In genomic region chr17:52159810-52160578, GRCh38 we compare ENCODE assay signal across 22 cellular contexts. TPM values are rescaled to one million over a fixed set of nuclear protein-coding genes. Genes with fewer than 3 reads are reported as not detected.
DNase-seq lines count a peak whose midpoint lies in the region; ATAC-seq and TF ChIP-seq lines count a peak whose summit lies in the region.
"Had no signal": no experiment of that assay in that cellular context is flagged by ENCODE, and none has a peak within 500 bp of the region (broad histone marks: within the 10 kb centered on the region; RNA-seq: fewer than 3 reads in every experiment).

No MANE protein-coding gene starts in this region.

- H3K36me3 Mint-ChIP-seq in endodermal cell (ENCODE audit: low read depth) (no peaks in the 10 kb centered on the region), neural progenitor cell (no peaks in the 10 kb centered on the region)
- peaks cover 5 to 9% of the 10 kb centered on the region in 2 donors for H3K36me3 Mint-ChIP-seq in stimulated activated naive B cell treated with anti-CD40 and anti-IgM and Interleukin-4, amounts not matched to agents 10 μg/mL and 1 μg/mL and 100 μg/mL, for 72 hours
- H3K36me3 Mint-ChIP-seq: activated naive CD8-positive, alpha-beta T cell treated with anti-CD3 and anti-CD28 coated beads for 36 hours; CD4-positive, alpha-beta memory T cell had no signal

- H4K20me1 ChIP-seq in neural progenitor cell (ENCODE audit: low read depth): peaks cover 19% of the 10 kb centered on the region

- H3K4me3 Mint-ChIP-seq in endodermal cell: peak overlapping the region; percentile 56
- peak overlapping the region; percentile 69 for H3K4me3 Mint-ChIP-seq in neural progenitor cell
- no peak overlapping the region for H3K4me3 Mint-ChIP-seq in stimulated activated naive B cell treated with anti-CD40 and anti-IgM and Interleukin-4, amounts not matched to agents 10 μg/mL and 1 μg/mL and 100 μg/mL, for 72 hours
- H3K4me3 Mint-ChIP-seq: activated naive CD8-positive, alpha-beta T cell treated with anti-CD3 and anti-CD28 coated beads for 36 hours; T-helper 2 cell treated with Interferon-gamma antibody and Interleukin-4, amounts not matched to agents 5 μg/mL and 100 μg/mL, for 36 hours had no signal

- peaks cover 4% of the 10 kb centered on the region for H3F3A ChIP-seq in neural progenitor cell (ENCODE audit: low read depth)

- WGBS in endodermal cell (ENCODE audit: insufficient coverage in 1 of 2, insufficient read length in 1 of 2), 2 experiments: 42 to 43% methylated on average over 8 to 28 of the region's 30 CpGs

- H2AFZ ChIP-seq in neural progenitor cell (replicated peaks): no peak overlapping the region

- H3K4me1 ChIP-seq in HUES6 (ENCODE audit: control insufficient read depth, insufficient read depth, low read length): peaks cover 6% of the 10 kb centered on the region; the same call in 1 of the 2 replicates
- no peaks in the 10 kb centered on the region for H3K4me1 ChIP-seq in endodermal cell (ENCODE audit: control insufficient read depth, insufficient read depth, low read length)
- peaks cover 7% of the 10 kb centered on the region for H3K4me1 ChIP-seq in neural progenitor cell
- H3K4me1 ChIP-seq: upper lobe of right lung had no signal

- peak overlapping the region; percentile 99 for H3K4me2 ChIP-seq in neural progenitor cell

- peak overlapping the region; percentile 71 for H3K4me3 ChIP-seq in HUES6 (ENCODE audit: low read depth, low read length)
- no peak overlapping the region for H3K4me3 ChIP-seq in endodermal cell (ENCODE audit: low read length)
- H3K4me3 ChIP-seq in neural progenitor cell: no peak overlapping the region
- H3K4me3 ChIP-seq: upper lobe of right lung had no signal

- H3K4me1 Mint-ChIP-seq in endodermal cell: peaks cover 9% of the 10 kb centered on the region
- peaks cover 21% of the 10 kb centered on the region for H3K4me1 Mint-ChIP-seq in neural progenitor cell
- H3K4me1 Mint-ChIP-seq in stimulated activated naive B cell treated with anti-CD40 and anti-IgM and Interleukin-4, amounts not matched to agents 10 μg/mL and 1 μg/mL and 100 μg/mL, for 72 hours: no peaks in the 10 kb centered on the region

- H3K79me2 ChIP-seq in neural progenitor cell (ENCODE audit: low read depth): no peaks in the 10 kb centered on the region

- H3K9me3 Mint-ChIP-seq in endodermal cell (no peaks in the 10 kb centered on the region), neural progenitor cell (no peaks in the 10 kb centered on the region)
- H3K9me3 Mint-ChIP-seq in stimulated activated naive B cell treated with anti-CD40 and anti-IgM and Interleukin-4, amounts not matched to agents 10 μg/mL and 1 μg/mL and 100 μg/mL, for 72 hours: peaks cover 4 to 5% of the 10 kb centered on the region in 2 donors
- H3K9me3 Mint-ChIP-seq: T-helper 2 cell treated with Interferon-gamma antibody and Interleukin-4, amounts not matched to agents 5 μg/mL and 100 μg/mL, for 36 hours had no signal

- H3K9ac ChIP-seq in HUES6 (ENCODE audit: low read length) (no peak overlapping the region), endodermal cell (ENCODE audit: extremely low read depth, low read length, poor library complexity, severe bottlenecking) (no peak overlapping the region), neural progenitor cell (no peak overlapping the region)

- H3K27ac Mint-ChIP-seq in endodermal cell (no peak overlapping the region), neural progenitor cell (no peak overlapping the region)
- no peak overlapping the region for H3K27ac Mint-ChIP-seq in stimulated activated naive B cell treated with anti-CD40 and anti-IgM and Interleukin-4, amounts not matched to agents 10 μg/mL and 1 μg/mL and 100 μg/mL, for 72 hours
- H3K27ac Mint-ChIP-seq: activated naive CD8-positive, alpha-beta T cell treated with anti-CD3 and anti-CD28 coated beads for 36 hours; CD4-positive, alpha-beta memory T cell; T-helper 2 cell treated with Interferon-gamma antibody and Interleukin-4, amounts not matched to agents 5 μg/mL and 100 μg/mL, for 36 hours had no signal

- H3K27me3 Mint-ChIP-seq in endodermal cell (ENCODE audit: insufficient read depth): peaks cover 76% of the 10 kb centered on the region
- peaks cover 55% of the 10 kb centered on the region for H3K27me3 Mint-ChIP-seq in neural progenitor cell (ENCODE audit: insufficient read depth, low read depth)
- peaks cover 37 to 54% of the 10 kb centered on the region in 2 donors for H3K27me3 Mint-ChIP-seq in stimulated activated naive B cell treated with anti-CD40 and anti-IgM and Interleukin-4, amounts not matched to agents 10 μg/mL and 1 μg/mL and 100 μg/mL, for 72 hours

- no peaks in the 10 kb centered on the region for H3K36me3 ChIP-seq in HUES6 (ENCODE audit: control insufficient read depth, insufficient read depth, low read length)
- H3K36me3 ChIP-seq in endodermal cell (ENCODE audit: control insufficient read depth, insufficient read depth, low read length): no peaks in the 10 kb centered on the region
- H3K36me3 ChIP-seq in neural progenitor cell: no peaks in the 10 kb centered on the region
- H3K36me3 ChIP-seq: upper lobe of right lung had no signal

- H3K9me3 ChIP-seq in HUES6 (ENCODE audit: control insufficient read depth, insufficient read depth, low read depth, low read length): no peaks in the 10 kb centered on the region
- peaks cover 16% of the 10 kb centered on the region for H3K9me3 ChIP-seq in endodermal cell (ENCODE audit: control insufficient read depth, low read length)
- no peaks in the 10 kb centered on the region for H3K9me3 ChIP-seq in neural progenitor cell (ENCODE audit: low read depth)
- H3K9me3 ChIP-seq: upper lobe of right lung had no signal

- ATAC-seq in stimulated activated naive B cell treated with anti-CD40 and anti-IgM and Interleukin-4, amounts not matched to agents 10 μg/mL and 1 μg/mL and 100 μg/mL, for 72 hours (replicated peaks): no peak
- ATAC-seq in HG02623 (IDR thresholded peaks at IDR 0.05; ENCODE audit: unreplicated experiment): no peak
- ATAC-seq: foreskin keratinocyte, HCT116, upper lobe of right lung had no signal

- H3K27ac ChIP-seq in HUES6 (ENCODE audit: low read depth, low read length) (no peak overlapping the region), endodermal cell (ENCODE audit: low read depth, low read length) (no peak overlapping the region), neural progenitor cell (no peak overlapping the region)
- H3K27ac ChIP-seq: foreskin keratinocyte, HL-60, upper lobe of right lung had no signal

- TF ChIP-seq CTCF in endodermal cell (conservative IDR thresholded peaks at IDR 0.05): no peak
- TF ChIP-seq CTCF in neural progenitor cell (IDR thresholded peaks at IDR 0.05): no peak

- DNase-seq in DMS153 treated with DMSO at 0.1 percent for 48 hours (lab: John Stamatoyannopoulos, UW; ENCODE audit: unreplicated experiment): peak; percentile 52
- DNase-seq in DMS153 (lab: John Stamatoyannopoulos, UW): no peak
- no peak for DNase-seq in endodermal cell
- peak; percentile 21 for DNase-seq in neural progenitor cell (ENCODE audit: low spot score)
- DNase-seq in stimulated activated naive B cell treated with anti-CD40 and anti-IgM and Interleukin-4, amounts not matched to agents 10 μg/mL and 1 μg/mL and 100 μg/mL, for 72 hours: no peak
- no peak for DNase-seq in stimulated activated naive CD4-positive, alpha-beta T cell treated with Interleukin-2 at 50 U/mL for 16 hours (lab: John Stamatoyannopoulos, UW)
- DNase-seq: activated naive CD8-positive, alpha-beta T cell treated with anti-CD3 and anti-CD28 coated beads for 36 hours; CD4-positive, alpha-beta memory T cell; effector CD4-positive, alpha-beta T cell; foreskin keratinocyte; IMR-90; NCI-H1048; NCI-H1694 treated with DMSO at 0.1 percent for 48 hours; upper lobe of right lung had no signal

- H3K27me3 ChIP-seq in HUES6 (ENCODE audit: control insufficient read depth, insufficient read depth, low read length): peaks cover 71% of the 10 kb centered on the region
- peaks cover 69% of the 10 kb centered on the region for H3K27me3 ChIP-seq in endodermal cell (ENCODE audit: control insufficient read depth, insufficient read depth, low read length, poor library complexity, severe bottlenecking)
- H3K27me3 ChIP-seq in neural progenitor cell: peaks cover 97% of the 10 kb centered on the region

RNA-seq across cellular contexts. Expression of gene CA10, which starts 1.5 kb away (rescaled TPM):
- total RNA-seq in endodermal cell (under 1 TPM; 0.22 to 0.37 TPM), neural progenitor cell (ENCODE audit: low replicate concordance) (0.22 and 0.65 TPM in 2 replicates)
- polyA plus RNA-seq in endodermal cell (2013, experiment 1 of 2): 0.39 TPM
- polyA plus RNA-seq in endodermal cell (2013, experiment 2 of 2): 0.37 TPM
- total RNA-seq: A172; activated naive CD8-positive, alpha-beta T cell treated with anti-CD3 and anti-CD28 coated beads for 36 hours; CD4-positive, alpha-beta memory T cell; IMR-90; lung microvascular endothelial cell; pulmonary artery endothelial cell; upper lobe of right lung had no signal
- polyA plus RNA-seq: IMR-90 had no signal

Comparison
In these comparisons a context has a peak if more than half of its experiments do, and no peak if none do; other contexts are left out.
1. DNase-seq: peak in DMS153 treated with DMSO at 0.1 percent for 48 hours (single experiment) and neural progenitor cell (single experiment); none in DMS153 (single experiment), endodermal cell (single experiment), stimulated activated naive B cell treated with anti-CD40 and anti-IgM and Interleukin-4, amounts not matched to agents 10 μg/mL and 1 μg/mL and 100 μg/mL, for 72 hours (single experiment) and stimulated activated naive CD4-positive, alpha-beta T cell treated with Interleukin-2 at 50 U/mL for 16 hours (single experiment).
2. H3K4me3 Mint-ChIP-seq: peak in endodermal cell (single experiment) and neural progenitor cell (single experiment); none in stimulated activated naive B cell treated with anti-CD40 and anti-IgM and Interleukin-4, amounts not matched to agents 10 μg/mL and 1 μg/mL and 100 μg/mL, for 72 hours (0 of 2).